Comparison of ENCODE assay signal across 13 cellular contexts in the genomic region with DNA sequence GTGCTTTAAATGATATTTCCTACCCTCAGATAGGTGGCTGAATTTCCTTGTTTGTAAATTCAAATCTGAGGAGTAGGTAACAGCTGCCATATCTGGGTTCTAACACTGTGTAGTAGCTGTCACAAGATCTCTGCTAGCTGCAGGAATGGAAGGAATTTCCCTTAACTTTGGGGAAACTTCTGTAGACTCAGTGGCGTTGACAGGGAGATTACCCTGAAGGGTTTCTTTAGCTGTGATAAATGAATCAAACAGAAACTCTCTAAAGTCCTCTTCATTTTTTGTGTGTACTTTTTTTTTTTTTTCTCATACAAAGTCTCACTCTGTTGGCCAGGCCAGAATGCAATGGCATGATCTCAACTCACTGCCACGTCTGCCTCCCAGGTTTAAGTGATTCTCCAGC. TPM values are rescaled to one million over a fixed set of nuclear protein-coding genes. Genes with fewer than 3 reads are reported as not detected.
DNase-seq lines count a peak whose midpoint lies in the region; ATAC-seq and TF ChIP-seq lines count a peak whose summit lies in the region.
"Had no signal": no experiment of that assay in that cellular context is flagged by ENCODE, and none has a peak within 500 bp of the region (broad histone marks: within the 10 kb centered on the region; RNA-seq: fewer than 3 reads in every experiment).

No MANE protein-coding gene starts in this region.

- H2BK120ac ChIP-seq in mesenchymal stem cell (ENCODE audit: low read depth, low read length): no peak overlapping the region

- H4K8ac ChIP-seq in mesenchymal stem cell (ENCODE audit: low read length): no peak overlapping the region

- no peak overlapping the region for H3K4ac ChIP-seq in mesenchymal stem cell (ENCODE audit: low read depth in 1 of 2, low read length in 2 of 2)

- H3K4me1 ChIP-seq in RWPE2 (ENCODE audit: insufficient read depth, poor library complexity, severe bottlenecking): peaks cover 25% of the 10 kb centered on the region
- peaks cover 1% of the 10 kb centered on the region for H3K4me1 ChIP-seq in mesenchymal stem cell (ENCODE audit: control insufficient read depth, insufficient read depth, low read depth, low read length)
- H3K4me1 ChIP-seq: right atrium auricular region had no signal

- H3K36me3 ChIP-seq in RWPE2 (ENCODE audit: low read depth) (no peaks in the 10 kb centered on the region), mesenchymal stem cell (ENCODE audit: control insufficient read depth in 1 of 2, insufficient read depth in 2 of 2, low read depth in 1 of 2, low read length in 2 of 2) (no peaks in the 10 kb centered on the region)
- H3K36me3 ChIP-seq: left lung, right atrium auricular region had no signal

- H2BK15ac ChIP-seq in mesenchymal stem cell (ENCODE audit: low read depth, poor library complexity, severe bottlenecking): no peak overlapping the region

- no peak overlapping the region for H3K23ac ChIP-seq in mesenchymal stem cell (ENCODE audit: low read length in 2 of 2)

- no peak overlapping the region for H2BK5ac ChIP-seq in mesenchymal stem cell (ENCODE audit: low read depth, low read length, poor library complexity, severe bottlenecking)

- no peak overlapping the region for H3K14ac ChIP-seq in mesenchymal stem cell (ENCODE audit: low read length in 2 of 2)

- H2BK12ac ChIP-seq in mesenchymal stem cell (ENCODE audit: low read length in 2 of 2): no peak overlapping the region

- H2AK5ac ChIP-seq in mesenchymal stem cell (ENCODE audit: low read length, severe bottlenecking): no peak overlapping the region

- peak overlapping the region; percentile 14 for H3K9ac ChIP-seq in mesenchymal stem cell (ENCODE audit: low read length)

- no peaks in the 10 kb centered on the region for H3K9me3 ChIP-seq in RWPE2 (ENCODE audit: severe bottlenecking)
- H3K9me3 ChIP-seq in mesenchymal stem cell (ENCODE audit: control insufficient read depth, low read length): no peaks in the 10 kb centered on the region
- H3K9me3 ChIP-seq: right atrium auricular region had no signal

- H3K27me3 ChIP-seq in RWPE2 (ENCODE audit: insufficient read depth, poor library complexity, severe bottlenecking) (no peaks in the 10 kb centered on the region), mesenchymal stem cell (ENCODE audit: control insufficient read depth in 1 of 2, insufficient read depth in 1 of 2, low read length in 2 of 2) (no peaks in the 10 kb centered on the region)
- H3K27me3 ChIP-seq: left lung, right atrium auricular region had no signal

- H3K27ac ChIP-seq in RWPE2 (ENCODE audit: poor library complexity, severe bottlenecking): peak overlapping the region; percentile 86
- H3K27ac ChIP-seq in mesenchymal stem cell (ENCODE audit: low read length, poor library complexity, severe bottlenecking): no peak overlapping the region
- H3K27ac ChIP-seq: left lung, right atrium auricular region had no signal

- no peak overlapping the region for H3K18ac ChIP-seq in mesenchymal stem cell (ENCODE audit: low read depth in 1 of 2, low read length in 2 of 2)

- ATAC-seq in GM21723 (IDR thresholded peaks at IDR 0.05; ENCODE audit: unreplicated experiment) (peak; percentile 52), RWPE2 (ENCODE audit: low read depth) (no peak)
- ATAC-seq: left lung had no signal

- no peaks in the 10 kb centered on the region for H3K79me1 ChIP-seq in mesenchymal stem cell (replicated peaks; ENCODE audit: low read length, poor library complexity, severe bottlenecking)

- H4K91ac ChIP-seq in mesenchymal stem cell (ENCODE audit: low read length): no peak overlapping the region

- H2AFZ ChIP-seq in mesenchymal stem cell (ENCODE audit: low read depth, low read length): no peak overlapping the region

- no peak overlapping the region for H3K4me2 ChIP-seq in mesenchymal stem cell (ENCODE audit: low read length, poor library complexity, severe bottlenecking)

- TF ChIP-seq CTCF in GM13976 (IDR thresholded peaks at IDR 0.05; ENCODE audit: borderline replicate concordance, control extremely low read depth, extremely low read depth, insufficient read depth, missing control alignments) (no peak), RWPE2 (IDR thresholded peaks at IDR 0.05; ENCODE audit: poor library complexity, severe bottlenecking) (no peak)

- DNase-seq in GM13976 (ENCODE audit: low spot score) (peak; percentile 57), RWPE2 (ENCODE audit: low spot score) (no peak), mesenchymal stem cell (peak; percentile 43), NCI-H1048 (lab: John Stamatoyannopoulos, UW) (no peak), Kasumi-1 (lab: John Stamatoyannopoulos, UW) (no peak), medulla oblongata (ENCODE audit: extremely low spot score) (no peak), NCI-H82 (lab: John Stamatoyannopoulos, UW) (no peak)
- DNase-seq: activated effector memory CD4-positive, alpha-beta T cell treated with anti-CD3 and anti-CD28 coated beads, Interleukin-2, amount 50 U/mL, for 16 hours; left lung; NCI-H345; stimulated activated CD8-positive, alpha-beta memory T cell treated with anti-CD3 and anti-CD28 coated beads, Interleukin-4, amount 100 ng/mL, for 48 hours had no signal

- H3K4me3 ChIP-seq in RWPE2 (ENCODE audit: severe bottlenecking) (no peak overlapping the region), mesenchymal stem cell (ENCODE audit: insufficient read depth in 1 of 2, low read depth in 1 of 2, low read length in 2 of 2) (no peak overlapping the region)
- H3K4me3 ChIP-seq: left lung, right atrium auricular region had no signal

- 76% methylated on average over 1 of the region's 2 CpGs for WGBS in mesenchymal stem cell

- in situ Hi-C loops in GM13976 (cut with MboI; ENCODE audit: low sequenced_read_pairs, unreplicated experiment): no loop called here

RNA-seq across cellular contexts. Expression of a gene that starts 5.3 kb away (rescaled TPM):
- polyA plus RNA-seq in mesenchymal stem cell (2013, experiment 1 of 2): 9.4 TPM
- 9.6 TPM for polyA plus RNA-seq in mesenchymal stem cell (2013, experiment 2 of 2)

RNA-seq across cellular contexts. Expression of a gene that starts 26.0 kb away (rescaled TPM):
- polyA plus RNA-seq in mesenchymal stem cell (2013, experiment 1 of 2): 0.14 TPM
- 0.11 TPM for polyA plus RNA-seq in mesenchymal stem cell (2013, experiment 2 of 2)

Comparison
In these comparisons a context has a peak if more than half of its experiments do, and no peak if none do; other contexts are left out.
1. DNase-seq: peak in GM13976 (single experiment) and mesenchymal stem cell (single experiment); none in RWPE2 (single experiment), NCI-H1048 (single experiment), Kasumi-1 (0 of 2), medulla oblongata (single experiment) and NCI-H82 (single experiment).